In genomic region chr3:14121859-14122258, GRCh38 we compare ENCODE assay signal across 19 cellular contexts. TPM values are rescaled to one million over a fixed set of nuclear protein-coding genes. Genes with fewer than 3 reads are reported as not detected.
DNase-seq lines count a peak whose midpoint lies in the region; ATAC-seq and TF ChIP-seq lines count a peak whose summit lies in the region.
"Had no signal": no experiment of that assay in that cellular context is flagged by ENCODE, and none has a peak within 500 bp of the region (broad histone marks: within the 10 kb centered on the region; RNA-seq: fewer than 3 reads in every experiment).

No MANE protein-coding gene starts in this region.

- H3K36me3 ChIP-seq in H7 (replicated peaks; ENCODE audit: control insufficient read depth, insufficient read depth, low read length) (0 out of 2 replicates have a peak, but pooled peaks cover 1% of the 10 kb centered on the region), Loucy (ENCODE audit: insufficient read depth, low read length) (no peaks in the 10 kb centered on the region), gastroesophageal sphincter (peaks cover 0 to 40% of the 10 kb centered on the region in 2 donors)
- H3K36me3 ChIP-seq: thoracic aorta had no signal

- peaks cover 11% of the 10 kb centered on the region for H3K36me3 Mint-ChIP-seq in brain
- H3K36me3 Mint-ChIP-seq in nephron progenitor cell (ENCODE audit: low read depth): peaks cover 29% of the 10 kb centered on the region

- H3K4me1 Mint-ChIP-seq in brain: peaks cover 33% of the 10 kb centered on the region
- H3K4me1 Mint-ChIP-seq in nephron progenitor cell: peaks cover 36% of the 10 kb centered on the region

- peaks cover 43% of the 10 kb centered on the region for H3K79me2 ChIP-seq in Loucy (ENCODE audit: insufficient read depth, low read length)

- H3K4me1 ChIP-seq in Loucy (ENCODE audit: insufficient read depth, low read length, poor library complexity, severe bottlenecking) (peaks cover 74% of the 10 kb centered on the region), gastroesophageal sphincter (peaks cover 7 to 45% (median 17%) of the 10 kb centered on the region in 3 donors)

- H3K27me3 ChIP-seq in H7 (ENCODE audit: control insufficient read depth, insufficient read depth, low read length) (no peaks in the 10 kb centered on the region), Loucy (ENCODE audit: insufficient read depth, low read length, poor library complexity, severe bottlenecking) (no peaks in the 10 kb centered on the region), gastroesophageal sphincter (no peaks in the 10 kb centered on the region)

- H3F3A ChIP-seq in Loucy (ENCODE audit: low read depth): 0 out of 2 replicates have a peak, but pooled peaks cover 4% of the 10 kb centered on the region

- H3K4me3 ChIP-seq in H7 (ENCODE audit: insufficient read depth, low read depth, low read length): no peak overlapping the region
- H3K4me3 ChIP-seq in Loucy (ENCODE audit: low read length, poor library complexity, severe bottlenecking): peak overlapping the region; percentile 87
- no peak overlapping the region for H3K4me3 ChIP-seq in gastroesophageal sphincter
- H3K4me3 ChIP-seq: lower lobe of right lung, thoracic aorta had no signal

- TF ChIP-seq EP300 in gastroesophageal sphincter (IDR thresholded peaks at IDR 0.05): no peak

- peaks cover 16% of the 10 kb centered on the region for H4K20me1 ChIP-seq in Loucy (ENCODE audit: insufficient read depth, low read length, poor library complexity, severe bottlenecking)

- peak; percentile 70 for DNase-seq in H7
- no peak for DNase-seq in nephron progenitor cell
- DNase-seq in GF-D8 (lab: John Stamatoyannopoulos, UW): no peak
- DNase-seq: activated B cell treated with CpG ODN at 0.5 μM for 24 hours; AML-193; Caco-2; central memory CD4-positive, alpha-beta T cell; effector CD8-positive, alpha-beta T cell; lower lobe of right lung; NCI-H510A; SHP77; stimulated activated CD4-positive, alpha-beta T cell treated with anti-CD3 and anti-CD28 coated beads, Interleukin-12 subunit alpha, Interleukin-12 subunit beta, amount 100 ng/mL, for 4 hours; T-helper 1 cell had no signal

- no peak overlapping the region for H3K27ac ChIP-seq in gastroesophageal sphincter
- H3K27ac ChIP-seq: lower lobe of right lung, thoracic aorta had no signal

- H2AFZ ChIP-seq in Loucy (ENCODE audit: low read length): no peak overlapping the region

- TF ChIP-seq POLR2A in gastroesophageal sphincter (IDR thresholded peaks at IDR 0.05): no peak

- H3K4me3 Mint-ChIP-seq in brain (peak overlapping the region in 3 of 5 experiments; percentile 77 to 100 (median 99)), nephron progenitor cell (peak overlapping the region; percentile 100)

- H3K27ac Mint-ChIP-seq in brain: peak overlapping the region in 1 of 5 experiments; percentile 100
- no peak overlapping the region for H3K27ac Mint-ChIP-seq in nephron progenitor cell
- H3K27ac Mint-ChIP-seq: activated B cell treated with CpG ODN at 0.5 μM for 24 hours had no signal

- no peaks in the 10 kb centered on the region for H3K9me3 Mint-ChIP-seq in brain
- no peaks in the 10 kb centered on the region for H3K9me3 Mint-ChIP-seq in nephron progenitor cell
- H3K9me3 Mint-ChIP-seq: activated B cell treated with CpG ODN at 0.5 μM for 24 hours; activated T-helper 2 cell treated with anti-CD3 and anti-CD28 coated beads, Interferon-gamma antibody, Interleukin-2, Interleukin-4, amounts not matched to agents 10 μg/mL and 5 μg/mL and 100 μg/mL, durations not matched to agents 14 hours and 24 hours and 36 hours had no signal

- no peak for TF ChIP-seq CTCF in Loucy (conservative IDR thresholded peaks at IDR 0.05; ENCODE audit: low read length)
- TF ChIP-seq CTCF in brain (conservative IDR thresholded peaks at IDR 0.05): no peak
- TF ChIP-seq CTCF in nephron progenitor cell (IDR thresholded peaks at IDR 0.05): no peak
- TF ChIP-seq CTCF in gastroesophageal sphincter (IDR thresholded peaks at IDR 0.05): no peak

- 89 to 96% methylated on average over 3 to 5 of the region's 5 CpGs for WGBS in gastroesophageal sphincter (ENCODE audit: low coverage in 1 of 2), 2 donors

- peak overlapping the region; percentile 31 for H3K9ac ChIP-seq in Loucy (ENCODE audit: low read depth, low read length, poor library complexity, severe bottlenecking)

- ATAC-seq in GM19455 (IDR thresholded peaks at IDR 0.05; ENCODE audit: unreplicated experiment) (no peak), gastroesophageal sphincter (no peak)
- ATAC-seq: lower lobe of right lung had no signal

- H3K4me2 ChIP-seq in Loucy (ENCODE audit: low read depth, low read length, poor library complexity, severe bottlenecking): peak overlapping the region; percentile 90

- H3K9me3 ChIP-seq in Loucy (ENCODE audit: insufficient read depth, low read depth, low read length) (no peaks in the 10 kb centered on the region), gastroesophageal sphincter (no peaks in the 10 kb centered on the region)
- H3K9me3 ChIP-seq: Caco-2, lower lobe of right lung, thoracic aorta had no signal

- H3K27me3 Mint-ChIP-seq in brain: peaks cover 13% of the 10 kb centered on the region
- peaks cover 4% of the 10 kb centered on the region for H3K27me3 Mint-ChIP-seq in nephron progenitor cell (ENCODE audit: low read depth, poor library complexity)
- H3K27me3 Mint-ChIP-seq: activated B cell treated with CpG ODN at 0.5 μM for 24 hours had no signal

- H3K9me2 ChIP-seq in Loucy (replicated peaks; ENCODE audit: low read depth, low read length): no peaks in the 10 kb centered on the region

RNA-seq across cellular contexts. Expression of gene CHCHD4, which starts 2.8 kb away (rescaled TPM):
- total RNA-seq in H7 (2014; rRNA removed; shearing (Covaris generic)): 53.1 and 53.8 TPM in 2 replicates
- polyA plus RNA-seq in brain (ENCODE audit: insufficient read depth, low read depth, low replicate concordance): 13.3 TPM
- 10 to 100 TPM; 14.5 to 32.9 (median 25.7) TPM for total RNA-seq in gastroesophageal sphincter

RNA-seq across cellular contexts. Expression of gene TMEM43, which starts 3.0 kb away (rescaled TPM):
- 59.1 and 62.7 TPM in 2 replicates for total RNA-seq in H7 (2014; rRNA removed; shearing (Covaris generic))
- 36.2 TPM for polyA plus RNA-seq in brain (ENCODE audit: insufficient read depth, low read depth, low replicate concordance)
- 100 to 1,000 TPM; 115 to 227 (median 183) TPM for total RNA-seq in gastroesophageal sphincter

RNA-seq across cellular contexts. Expression of gene XPC, which starts 56.5 kb away (rescaled TPM):
- total RNA-seq in H7 (2014; rRNA removed; shearing (Covaris generic)): 23.9 and 31.0 TPM in 2 replicates
- polyA plus RNA-seq in brain (ENCODE audit: insufficient read depth, low read depth, low replicate concordance): 18.6 TPM
- 10 to 100 TPM; 27.6 to 73.0 (median 34.4) TPM for total RNA-seq in gastroesophageal sphincter

RNA-seq across cellular contexts. Expression of gene LSM3, which starts 56.8 kb away (rescaled TPM):
- 17.0 and 17.9 TPM in 2 replicates for total RNA-seq in H7 (2014; rRNA removed; shearing (Covaris generic))
- polyA plus RNA-seq in brain (ENCODE audit: insufficient read depth, low read depth, low replicate concordance): 13.2 TPM
- 10 to 100 TPM in 3 of 4 donors, 1 to 10 TPM in 1; 7.9 to 15.6 (median 12.7) TPM for total RNA-seq in gastroesophageal sphincter
